In the genomic region with DNA sequence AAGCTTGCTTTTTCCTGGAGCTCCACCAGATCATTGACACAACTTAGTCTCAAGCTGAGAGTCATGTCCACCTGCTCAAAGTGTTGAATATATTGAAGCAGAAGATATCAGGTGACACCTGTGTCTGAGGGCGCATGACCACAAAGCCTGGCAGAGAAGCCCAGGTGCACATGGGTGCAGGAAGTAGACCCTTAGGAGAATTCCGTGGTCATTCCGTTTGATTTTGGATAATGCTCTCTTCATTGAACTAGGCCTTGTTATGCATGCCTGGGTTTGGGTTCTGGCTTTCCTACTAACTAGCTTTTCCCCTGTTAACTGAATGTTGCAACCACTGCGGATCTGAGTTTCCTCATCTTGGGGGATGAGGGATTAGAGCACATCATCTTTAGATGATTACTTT, we compare ENCODE assay signal across 13 cellular contexts. TPM values are rescaled to one million over a fixed set of nuclear protein-coding genes. Genes with fewer than 3 reads are reported as not detected.
DNase-seq lines count a peak whose midpoint lies in the region; ATAC-seq and FAIRE-seq lines count a peak whose summit lies in the region.
"Had no signal": no experiment of that assay in that cellular context is flagged by ENCODE, and none has a peak within 500 bp of the region (broad histone marks: within the 10 kb centered on the region; RNA-seq: fewer than 3 reads in every experiment).

No MANE protein-coding gene starts in this region.

- peak; percentile 71 for FAIRE-seq in GM18507 (lab: Jason Lieb, UNC)
- FAIRE-seq: G401.6 had no signal

- H3K27me3 ChIP-seq in naive thymus-derived CD4-positive, alpha-beta T cell (ENCODE audit: control insufficient read depth in 2 of 2, insufficient read depth in 2 of 2, low read length in 2 of 2), result no peaks in the 10 kb centered on the region

- intact Hi-C loops in naive thymus-derived CD4-positive, alpha-beta T cell (cut with micrococcal nuclease), result loop anchor here in 1 of 2 donors (5.0 kb wide), 1 partner anchor 547 kb away; no protein-coding TSS in a partner anchor

- no peak for ATAC-seq in naive thymus-derived CD4-positive, alpha-beta T cell
- ATAC-seq in HG03039 (IDR thresholded peaks at IDR 0.05; ENCODE audit: unreplicated experiment), result no peak

- CTCF ChIA-PET in activated CD4-positive, alpha-beta memory T cell treated with anti-CD3 and anti-CD28 coated beads, Interleukin-2, amount 10 ng/mL, durations not matched to agents 7 days and 5 days (lab: Charles Lee), result interaction anchor here (1.4 kb wide), 1 partner anchor 179 kb away, joined by 3 read pairs; no protein-coding TSS in a partner anchor
- CTCF ChIA-PET in naive thymus-derived CD4-positive, alpha-beta T cell (lab: Charles Lee), result interaction anchor here (0.7 to 1.2 kb wide), 3 partner anchors 16 to 578 kb away, joined by 3 to 5 read pairs (median 4); a partner anchor contains a TSS

- peak overlapping the region; percentile 96 for H3K27ac ChIP-seq in naive thymus-derived CD4-positive, alpha-beta T cell (ENCODE audit: low read depth, low read length)
- H3K27ac ChIP-seq: 22Rv1 had no signal

- POLR2A ChIA-PET in activated CD4-positive, alpha-beta memory T cell treated with anti-CD3 and anti-CD28 coated beads, Interleukin-2, amount 10 ng/mL, durations not matched to agents 7 days and 5 days (lab: Charles Lee), result interaction anchor here (0.7 to 5.0 kb wide), 9 partner anchors 9 to 567 kb away, joined by 3 to 24 read pairs (median 4); a partner anchor contains a TSS
- POLR2A ChIA-PET in naive thymus-derived CD4-positive, alpha-beta T cell (lab: Charles Lee), result interaction anchor here (0.6 to 2.3 kb wide), 16 partner anchors 9 to 580 kb away, joined by 3 to 21 read pairs (median 4); a partner anchor contains a TSS

- no peaks in the 10 kb centered on the region for H3K9me3 Mint-ChIP-seq in activated CD4-positive, alpha-beta memory T cell treated with anti-CD3 and anti-CD28 coated beads, Interleukin-2, amount 10 ng/mL, durations not matched to agents 7 days and 5 days
- peaks cover 0 to 4% (median 0%) of the 10 kb centered on the region in 11 donors for H3K9me3 Mint-ChIP-seq in naive thymus-derived CD4-positive, alpha-beta T cell

- peak overlapping the region; percentile 96 for H3K27ac Mint-ChIP-seq in activated CD4-positive, alpha-beta memory T cell treated with anti-CD3 and anti-CD28 coated beads, Interleukin-2, amount 10 ng/mL, durations not matched to agents 7 days and 5 days
- H3K27ac Mint-ChIP-seq in naive thymus-derived CD4-positive, alpha-beta T cell, result peak overlapping the region; percentile 92 to 99 (median 97)

- DNase-seq in DMS153 (lab: John Stamatoyannopoulos, UW) (peak; percentile 48), DMS153 treated with DMSO at 0.1 percent for 48 hours (lab: John Stamatoyannopoulos, UW; ENCODE audit: unreplicated experiment) (no peak), GM18507 (ENCODE audit: extremely low spot score, insufficient read length, low read depth) (no peak), putamen (ENCODE audit: low spot score) (no peak)
- DNase-seq in activated CD4-positive, alpha-beta memory T cell treated with anti-CD3 and anti-CD28 coated beads, Interleukin-2, amount 10 ng/mL, durations not matched to agents 7 days and 5 days, result no peak
- peak in 1 of 9 donors; percentile 41 for DNase-seq in naive thymus-derived CD4-positive, alpha-beta T cell
- no peak for DNase-seq in activated CD8-positive, alpha-beta memory T cell treated with anti-CD3 and anti-CD28 coated beads for 24 hours
- DNase-seq: dermis blood vessel endothelial cell, head of caudate nucleus, NCI-H187 treated with DMSO at 0.1 percent for 48 hours had no signal

- H3K36me3 Mint-ChIP-seq in activated CD4-positive, alpha-beta memory T cell treated with anti-CD3 and anti-CD28 coated beads, Interleukin-2, amount 10 ng/mL, durations not matched to agents 7 days and 5 days (ENCODE audit: low read depth), result peaks cover 92% of the 10 kb centered on the region
- H3K36me3 Mint-ChIP-seq in naive thymus-derived CD4-positive, alpha-beta T cell, result peaks cover 14 to 63% (median 51%) of the 10 kb centered on the region in 5 donors

- H3K36me3 ChIP-seq in naive thymus-derived CD4-positive, alpha-beta T cell (ENCODE audit: control insufficient read depth in 2 of 3, insufficient read depth in 3 of 3, low read length in 3 of 3), result peaks cover 19 to 26% (median 19%) of the 10 kb centered on the region in 3 experiments

- H3K4me3 ChIP-seq in naive thymus-derived CD4-positive, alpha-beta T cell (ENCODE audit: low read length), result peak overlapping the region; percentile 39

- H3K27me3 Mint-ChIP-seq in activated CD4-positive, alpha-beta memory T cell treated with anti-CD3 and anti-CD28 coated beads, Interleukin-2, amount 10 ng/mL, durations not matched to agents 7 days and 5 days, result no peaks in the 10 kb centered on the region
- H3K27me3 Mint-ChIP-seq in naive thymus-derived CD4-positive, alpha-beta T cell, result no peaks in the 10 kb centered on the region

- H3K4me3 Mint-ChIP-seq in activated CD4-positive, alpha-beta memory T cell treated with anti-CD3 and anti-CD28 coated beads, Interleukin-2, amount 10 ng/mL, durations not matched to agents 7 days and 5 days, result peak overlapping the region; percentile 69
- peak overlapping the region; percentile 72 to 97 (median 88) for H3K4me3 Mint-ChIP-seq in naive thymus-derived CD4-positive, alpha-beta T cell

- H3K4me1 Mint-ChIP-seq in activated CD4-positive, alpha-beta memory T cell treated with anti-CD3 and anti-CD28 coated beads, Interleukin-2, amount 10 ng/mL, durations not matched to agents 7 days and 5 days, result peaks cover 84% of the 10 kb centered on the region
- H3K4me1 Mint-ChIP-seq in naive thymus-derived CD4-positive, alpha-beta T cell, result peaks cover 61 to 87% (median 83%) of the 10 kb centered on the region in 7 donors

- no peaks in the 10 kb centered on the region for H3K9me3 ChIP-seq in naive thymus-derived CD4-positive, alpha-beta T cell (ENCODE audit: control insufficient read depth in 2 of 3, low read length in 3 of 3)

- H3K4me1 ChIP-seq in naive thymus-derived CD4-positive, alpha-beta T cell (ENCODE audit: control insufficient read depth in 2 of 2, insufficient read depth in 2 of 2, low read length in 2 of 2), result peaks cover 59 to 84% of the 10 kb centered on the region in 2 donors

RNA-seq across cellular contexts. Expression of a gene that starts 7.1 kb away (rescaled TPM):
- total RNA-seq in activated CD4-positive, alpha-beta memory T cell treated with anti-CD3 and anti-CD28 coated beads, Interleukin-2, amount 10 ng/mL, durations not matched to agents 7 days and 5 days, result 1,000 to 10,000 TPM; 1,463 to 1,491 TPM
- total RNA-seq in naive thymus-derived CD4-positive, alpha-beta T cell, result 1,000 to 10,000 TPM in 1 of 5 experiments, 100 to 1,000 TPM in 4; 776 to 1,263 (median 833) TPM
- 1,000 to 10,000 TPM; 3,273 to 3,336 TPM for polyA plus RNA-seq in naive thymus-derived CD4-positive, alpha-beta T cell

RNA-seq across cellular contexts. Expression of a gene that starts 15.9 kb away (rescaled TPM):
- 1 to 10 TPM; 7.2 to 8.5 TPM for total RNA-seq in activated CD4-positive, alpha-beta memory T cell treated with anti-CD3 and anti-CD28 coated beads, Interleukin-2, amount 10 ng/mL, durations not matched to agents 7 days and 5 days
- total RNA-seq in naive thymus-derived CD4-positive, alpha-beta T cell, result 10 to 100 TPM; 12.6 to 20.3 (median 19.1) TPM
- polyA plus RNA-seq in naive thymus-derived CD4-positive, alpha-beta T cell, result 1 to 10 TPM; 5.6 to 5.8 TPM
- total RNA-seq: dermis blood vessel endothelial cell had no signal

RNA-seq across cellular contexts. Expression of a gene that starts 18.6 kb away (rescaled TPM):
- not detected for total RNA-seq in activated CD4-positive, alpha-beta memory T cell treated with anti-CD3 and anti-CD28 coated beads, Interleukin-2, amount 10 ng/mL, durations not matched to agents 7 days and 5 days
- total RNA-seq in naive thymus-derived CD4-positive, alpha-beta T cell, result 1 to 10 TPM in 1 of 5 experiments, not detected in 4; 2.7 TPM
- not detected for polyA plus RNA-seq in naive thymus-derived CD4-positive, alpha-beta T cell
- total RNA-seq: dermis blood vessel endothelial cell had no signal
